ENCODE assay signal across 22 cellular contexts in the genomic region with DNA sequence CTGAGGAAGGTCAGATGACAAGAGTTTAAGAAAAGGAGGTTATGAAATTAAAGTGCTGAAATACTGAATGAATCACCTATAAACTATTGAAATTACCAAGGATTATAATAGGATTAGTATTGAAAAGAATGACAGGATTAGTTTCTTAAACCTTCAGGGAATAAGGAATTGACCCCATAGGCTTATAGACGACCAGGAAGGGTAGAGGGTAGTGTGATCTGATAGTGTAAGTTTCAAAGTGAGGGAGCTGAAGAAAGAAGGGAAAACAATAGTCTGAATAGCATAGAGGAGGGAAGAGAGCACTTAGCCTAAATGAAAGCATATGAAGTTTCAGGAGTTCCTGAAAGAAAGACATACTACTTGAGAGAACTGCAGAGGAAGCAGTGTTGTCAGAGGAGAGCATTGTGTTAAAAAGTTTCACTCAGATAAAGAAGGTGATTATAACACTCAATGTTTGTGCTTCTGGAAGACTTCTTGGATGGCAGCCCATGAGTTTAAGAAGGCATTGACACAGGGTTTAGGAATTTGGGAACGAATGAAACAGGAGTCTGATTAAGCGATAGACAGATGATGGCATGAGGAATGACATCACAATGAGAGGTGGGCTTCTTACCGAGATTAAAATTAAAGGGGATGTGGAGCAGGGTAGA.
DNase-seq lines count a peak whose midpoint lies in the region; ATAC-seq and TF ChIP-seq lines count a peak whose summit lies in the region.
"Had no signal": no experiment of that assay in that cellular context is flagged by ENCODE, and none has a peak within 500 bp of the region (broad histone marks: within the 10 kb centered on the region; RNA-seq: fewer than 3 reads in every experiment).

No MANE protein-coding gene starts in this region.

- BruUV-seq in Caco-2 (replicated peaks; lab: Mats Ljungman, UMichigan) = no TSS peak

- DNase-seq in HT1080 (ENCODE audit: low read depth) = peak; percentile 46
- DNase-seq in amniotic epithelial cell (ENCODE audit: low read depth) = peak; percentile 17
- DNase-seq in fibroblast of peridontal ligament (ENCODE audit: extremely low read depth) = peak; percentile 39
- DNase-seq in retinal pigment epithelial cell (ENCODE audit: low read depth) = peak; percentile 66
- DNase-seq in Caco-2 = no peak
- no peak for DNase-seq in COLO668 (lab: John Stamatoyannopoulos, UW; ENCODE audit: unreplicated experiment)
- no peak for DNase-seq in MM.1S
- DNase-seq: activated naive CD4-positive, alpha-beta T cell treated with anti-CD3 and anti-CD28 coated beads, Interleukin-2, amount 10 ng/mL, durations not matched to agents 7 days and 5 days; activated T-cell treated with anti-CD3 and anti-CD28 coated beads, Interleukin-2, amount 50 U/mL, for 72 hours; colonic mucosa; DMS153; endodermal cell; gastrocnemius medialis; hypothalamus; Karpas-422; NCI-H1092; NCI-H187 treated with DMSO at 0.1 percent for 48 hours; SHP77; stimulated activated CD4-positive, alpha-beta T cell treated with anti-CD3 and anti-CD28 coated beads, Interleukin-2, amount 100 ng/mL, for 48 hours; stimulated activated naive B cell treated with anti-CD40 and anti-IgM and Interleukin-4, amounts not matched to agents 10 μg/mL and 1 μg/mL and 100 μg/mL, for 72 hours had no signal

- H3K27me3 Mint-ChIP-seq in Caco-2 (ENCODE audit: insufficient read depth, unreplicated experiment) = no peaks in the 10 kb centered on the region
- H3K27me3 Mint-ChIP-seq: activated naive CD4-positive, alpha-beta T cell treated with anti-CD3 and anti-CD28 coated beads, Interleukin-2, amount 10 ng/mL, durations not matched to agents 7 days and 5 days had no signal

- no peaks in the 10 kb centered on the region for H3K79me2 ChIP-seq in MM.1S (ENCODE audit: low read length)

- H3K9me3 Mint-ChIP-seq in Caco-2 (ENCODE audit: unreplicated experiment) = no peaks in the 10 kb centered on the region
- H3K9me3 Mint-ChIP-seq: endodermal cell; stimulated activated naive B cell treated with anti-CD40 and anti-IgM and Interleukin-4, amounts not matched to agents 10 μg/mL and 1 μg/mL and 100 μg/mL, for 72 hours had no signal

- no peaks in the 10 kb centered on the region for H3F3A ChIP-seq in MM.1S (ENCODE audit: insufficient read depth, low read length)

- H3K4me1 ChIP-seq in Caco-2 = no peaks in the 10 kb centered on the region
- no peaks in the 10 kb centered on the region for H3K4me1 ChIP-seq in MM.1S (ENCODE audit: low read length)
- H3K4me1 ChIP-seq: ascending aorta, colonic mucosa, gastrocnemius medialis had no signal

- no peak overlapping the region for H3K9ac ChIP-seq in MM.1S (ENCODE audit: low read length)

- no peak overlapping the region for H3K27ac Mint-ChIP-seq in Caco-2 (ENCODE audit: unreplicated experiment)
- H3K27ac Mint-ChIP-seq: activated naive CD4-positive, alpha-beta T cell treated with anti-CD3 and anti-CD28 coated beads, Interleukin-2, amount 10 ng/mL, durations not matched to agents 7 days and 5 days; activated T-cell treated with anti-CD3 and anti-CD28 coated beads, Interleukin-2, amount 50 U/mL, for 72 hours; endodermal cell; stimulated activated naive B cell treated with anti-CD40 and anti-IgM and Interleukin-4, amounts not matched to agents 10 μg/mL and 1 μg/mL and 100 μg/mL, for 72 hours had no signal

- no peaks in the 10 kb centered on the region for H3K36me3 ChIP-seq in Caco-2 (ENCODE audit: control insufficient read depth, insufficient read depth, low read length)
- H3K36me3 ChIP-seq in MM.1S (replicated peaks; ENCODE audit: insufficient read depth, low read length) = no peaks in the 10 kb centered on the region
- H3K36me3 ChIP-seq: ascending aorta, colonic mucosa, gastrocnemius medialis had no signal

- no peak overlapping the region for H2AFZ ChIP-seq in MM.1S (ENCODE audit: low read length)

- intact Hi-C loops in Caco-2 (cut with micrococcal nuclease; ENCODE audit: unreplicated experiment) = no loop called here

- TF ChIP-seq CTCF in retinal pigment epithelial cell (conservative IDR thresholded peaks at IDR 0.05; ENCODE audit: low read depth, low read length) (no peak), Caco-2 (IDR thresholded peaks at IDR 0.05; ENCODE audit: insufficient read depth in 1 of 2, low read depth in 1 of 2, low read length in 1 of 2, severe bottlenecking in 1 of 2, unreplicated experiment in 1 of 2) (no peak), MM.1S (IDR thresholded peaks at IDR 0.05; ENCODE audit: low read length) (no peak)

- no peaks in the 10 kb centered on the region for H3K36me3 Mint-ChIP-seq in Caco-2 (ENCODE audit: insufficient read depth, unreplicated experiment)
- H3K36me3 Mint-ChIP-seq: activated naive CD4-positive, alpha-beta T cell treated with anti-CD3 and anti-CD28 coated beads, Interleukin-2, amount 10 ng/mL, durations not matched to agents 7 days and 5 days; stimulated activated naive B cell treated with anti-CD40 and anti-IgM and Interleukin-4, amounts not matched to agents 10 μg/mL and 1 μg/mL and 100 μg/mL, for 72 hours had no signal

- H3K27ac ChIP-seq in MM.1S (ENCODE audit: low read length) = no peak overlapping the region
- H3K27ac ChIP-seq: ascending aorta, colonic mucosa, gastrocnemius medialis had no signal

- no peak overlapping the region for H3K4me3 Mint-ChIP-seq in Caco-2 (ENCODE audit: unreplicated experiment)
- H3K4me3 Mint-ChIP-seq: activated naive CD4-positive, alpha-beta T cell treated with anti-CD3 and anti-CD28 coated beads, Interleukin-2, amount 10 ng/mL, durations not matched to agents 7 days and 5 days; activated T-cell treated with anti-CD3 and anti-CD28 coated beads, Interleukin-2, amount 50 U/mL, for 72 hours; endodermal cell; stimulated activated naive B cell treated with anti-CD40 and anti-IgM and Interleukin-4, amounts not matched to agents 10 μg/mL and 1 μg/mL and 100 μg/mL, for 72 hours had no signal

- CTCF ChIA-PET in Caco-2 (lab: Charles Lee) = no interaction called here

- no peaks in the 10 kb centered on the region for H4K20me1 ChIP-seq in MM.1S (ENCODE audit: insufficient read depth, low read length)

- no peaks in the 10 kb centered on the region; the same call in 1 of the 2 replicates for H3K27me3 ChIP-seq in Caco-2 (replicated peaks; ENCODE audit: control insufficient read depth, insufficient read depth, low read length)
- H3K27me3 ChIP-seq in MM.1S (replicated peaks; ENCODE audit: insufficient read depth, low read length) = no peaks in the 10 kb centered on the region
- H3K27me3 ChIP-seq: ascending aorta, colonic mucosa, gastrocnemius medialis had no signal

- H3K9me3 ChIP-seq in Caco-2 = no peaks in the 10 kb centered on the region
- no peaks in the 10 kb centered on the region for H3K9me3 ChIP-seq in MM.1S (replicated peaks; ENCODE audit: insufficient read depth, low read length)
- H3K9me3 ChIP-seq: ascending aorta, colonic mucosa, gastrocnemius medialis had no signal

- no peaks in the 10 kb centered on the region for H3K9me2 ChIP-seq in MM.1S (replicated peaks; ENCODE audit: insufficient read depth, low read length)

- ATAC-seq in HG02642 (IDR thresholded peaks at IDR 0.05; ENCODE audit: poor library complexity, unreplicated experiment) = no peak
- ATAC-seq: activated T-cell treated with anti-CD3 and anti-CD28 coated beads, Interleukin-2, amount 50 U/mL, for 72 hours; gastrocnemius medialis; stimulated activated naive B cell treated with anti-CD40 and anti-IgM and Interleukin-4, amounts not matched to agents 10 μg/mL and 1 μg/mL and 100 μg/mL, for 72 hours had no signal

- H3K4me2 ChIP-seq in MM.1S (ENCODE audit: low read depth, low read length) = no peak overlapping the region

- no peak overlapping the region for H3K4me3 ChIP-seq in retinal pigment epithelial cell (ENCODE audit: low read length)
- no peak overlapping the region for H3K4me3 ChIP-seq in Caco-2 (ENCODE audit: low read depth, low read length)
- no peak overlapping the region for H3K4me3 ChIP-seq in MM.1S (ENCODE audit: low read length)
- H3K4me3 ChIP-seq: ascending aorta, colonic mucosa, gastrocnemius medialis had no signal

- no peaks in the 10 kb centered on the region for H3K4me1 Mint-ChIP-seq in Caco-2 (ENCODE audit: low read depth, unreplicated experiment)
- H3K4me1 Mint-ChIP-seq: activated naive CD4-positive, alpha-beta T cell treated with anti-CD3 and anti-CD28 coated beads, Interleukin-2, amount 10 ng/mL, durations not matched to agents 7 days and 5 days; endodermal cell had no signal

- POLR2A ChIA-PET in Caco-2 (lab: Charles Lee) = no interaction called here

Comparison
In these comparisons a context has a peak if more than half of its experiments do, and no peak if none do; other contexts are left out.
1. DNase-seq: peak in HT1080 (single experiment), amniotic epithelial cell (single experiment), fibroblast of peridontal ligament (single experiment) and retinal pigment epithelial cell (single experiment); none in Caco-2 (0 of 2), COLO668 (single experiment) and MM.1S (single experiment).